8 cellular contexts compared by ENCODE assay signal in genomic region chr14:54509546-54510501, GRCh38. TPM values are rescaled to one million over a fixed set of nuclear protein-coding genes. Genes with fewer than 3 reads are reported as not detected.
DNase-seq lines count a peak whose midpoint lies in the region; ATAC-seq and TF ChIP-seq lines count a peak whose summit lies in the region.

Gene CGRRF1 (plus strand): TSS chr14:54509906. CDS start chr14:54509960, 54 bp downstream.

- no peaks in the 10 kb centered on the region for H3K27me3 ChIP-seq in uterus

- peak; percentile 95 to 96 for DNase-seq in NCI-H187 (lab: John Stamatoyannopoulos, UW)
- peak; percentile 92 to 98 (median 95) for DNase-seq in T-helper 2 cell
- DNase-seq in left ventricle myocardium superior, result peak; percentile 100
- peak; percentile 95 for DNase-seq in pulmonary artery endothelial cell (ENCODE audit: low read depth, low spot score)
- peak; percentile 98 for DNase-seq in uterus

- H3K4me3 ChIP-seq in uterus, result peak within 1 kb of the TSS; percentile 77 to 93

- intact Hi-C loops in left ventricle myocardium superior (cut with micrococcal nuclease) (no loop called here), uterus (cut with DNase I; ENCODE audit: low total_unique reads) (no loop called here)

- TF ChIP-seq POLR2A in uterus (IDR thresholded peaks at IDR 0.05), result peak in 1 of 2 donors; percentile 69

- peak; percentile 57 to 90 (median 87) for TF ChIP-seq CTCF in uterus (IDR thresholded peaks at IDR 0.05)

- peak within 1 kb of the TSS; percentile 88 for H3K27ac ChIP-seq in angular gyrus (ENCODE audit: low read depth, low read length)
- H3K27ac ChIP-seq in uterus, result peak within 1 kb of the TSS; percentile 84 to 88

- no peaks in the 10 kb centered on the region for H3K9me3 ChIP-seq in uterus

- H3K4me1 ChIP-seq in uterus, result peaks cover 0 to 12% of the 10 kb centered on the region in 2 donors

- ATAC-seq in GM18499 (IDR thresholded peaks at IDR 0.05; ENCODE audit: insufficient read depth, unreplicated experiment), result peak; percentile 91
- peak; percentile 95 for ATAC-seq in HG02943 (IDR thresholded peaks at IDR 0.05; ENCODE audit: low read depth, unreplicated experiment)
- peak; percentile 97 for ATAC-seq in left ventricle myocardium superior

- no peaks in the 10 kb centered on the region for H3K36me3 ChIP-seq in uterus

RNA-seq across cellular contexts. Expression of gene CGRRF1, which starts in this region (rescaled TPM):
- total RNA-seq in left ventricle myocardium superior, result 20.7 TPM
- total RNA-seq in pulmonary artery endothelial cell, result 9.0 and 11.5 TPM in 2 replicates
- 10 to 100 TPM; 32.1 to 50.2 (median 33.7) TPM for total RNA-seq in uterus

Comparison
In these comparisons a context has a peak if more than half of its experiments do, and no peak if none do; other contexts are left out.
1. Peak in every context shown above with its lines: DNase-seq, ATAC-seq, H3K4me3 ChIP-seq and H3K27ac ChIP-seq.